18 cellular contexts compared by ENCODE assay signal in the genomic region with DNA sequence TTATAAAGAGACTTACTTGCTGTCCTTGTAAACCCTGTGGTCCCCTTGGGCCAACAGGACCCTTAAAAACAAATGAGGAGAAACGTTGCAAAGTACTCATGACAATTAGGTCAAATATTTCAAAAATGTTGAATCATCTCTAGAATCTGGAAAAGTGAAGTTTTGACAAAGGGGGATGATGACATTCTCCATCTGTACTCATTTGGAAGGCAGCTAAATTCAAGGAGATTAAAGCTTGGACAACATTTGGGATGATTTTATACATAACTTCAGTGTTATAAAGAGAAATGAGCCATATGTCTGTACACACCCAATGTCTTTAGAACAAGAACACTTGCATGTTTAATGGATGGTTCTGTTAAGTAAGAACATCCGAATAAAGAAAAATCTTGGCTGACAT.
DNase-seq lines count a peak whose midpoint lies in the region; ATAC-seq, FAIRE-seq and TF ChIP-seq lines count a peak whose summit lies in the region.
"Had no signal": no experiment of that assay in that cellular context is flagged by ENCODE, and none has a peak within 500 bp of the region (broad histone marks: within the 10 kb centered on the region; RNA-seq: fewer than 3 reads in every experiment).

No MANE protein-coding gene starts in this region.

- DNase-seq in AG08396 (ENCODE audit: low spot score) (peak; percentile 13), NCI-H446 treated with DMSO at 0.1 percent for 48 hours (lab: John Stamatoyannopoulos, UW) (peak; percentile 43), endothelial cell of umbilical vein (ENCODE audit: low read depth, low spot score) (no peak), mesothelial cell of epicardium (ENCODE audit: low spot score in 2 of 2, unreplicated experiment in 2 of 2) (no peak), endodermal cell (no peak)
- DNase-seq: heart right ventricle, NCI-H1436, NCI-H748 treated with DMSO at 0.1 percent for 48 hours, SHP77 had no signal

- H3K4me3 Mint-ChIP-seq in mesothelial cell of epicardium: no peak overlapping the region
- no peak overlapping the region for H3K4me3 Mint-ChIP-seq in endodermal cell
- H3K4me3 Mint-ChIP-seq: activated naive CD8-positive, alpha-beta T cell; dendritic cell treated with granulocyte-macrophage colony-stimulating factor and Interleukin-4, amounts not matched to agents 40 ng/mL and 50 ng/mL, for 4 days; IgD-negative memory B cell had no signal

- H3K27me3 Mint-ChIP-seq in mesothelial cell of epicardium (ENCODE audit: low read depth): no peaks in the 10 kb centered on the region
- no peaks in the 10 kb centered on the region for H3K27me3 Mint-ChIP-seq in endodermal cell (ENCODE audit: insufficient read depth)
- H3K27me3 Mint-ChIP-seq: activated naive CD8-positive, alpha-beta T cell; dendritic cell treated with granulocyte-macrophage colony-stimulating factor and Interleukin-4, amounts not matched to agents 40 ng/mL and 50 ng/mL, for 4 days; IgD-negative memory B cell had no signal

- WGBS in endodermal cell (ENCODE audit: insufficient coverage in 1 of 2, insufficient read length in 1 of 2), 2 experiments: 77% methylated on average over 1 of the region's 2 CpGs; no CpG with 5 or more reads in 1 of the 2 experiments

- H3K27me3 ChIP-seq in endothelial cell of umbilical vein (ENCODE audit: control insufficient read depth in 2 of 2, insufficient read depth in 2 of 2, low read length in 2 of 2) (no peaks in the 10 kb centered on the region), endodermal cell (ENCODE audit: control insufficient read depth, insufficient read depth, low read length, poor library complexity, severe bottlenecking) (no peaks in the 10 kb centered on the region)
- H3K27me3 ChIP-seq: heart right ventricle had no signal

- no peak for TF ChIP-seq POLR2A in endothelial cell of umbilical vein (IDR thresholded peaks at IDR 0.05; ENCODE audit: low read depth, low read length)

- H3K4me3 ChIP-seq in endothelial cell of umbilical vein (replicated peaks in 1 of 3; ENCODE audit: insufficient read depth in 1 of 3, low read depth in 1 of 3, low read length in 3 of 3) (no peak overlapping the region), endodermal cell (ENCODE audit: low read length) (no peak overlapping the region)
- H3K4me3 ChIP-seq: heart right ventricle, lung had no signal

- dilution Hi-C loops in endothelial cell of umbilical vein (cut with MboI; ENCODE audit: extremely low pct_ligation_motif_present, low sequenced_read_pairs): no loop called here

- H2AFZ ChIP-seq in endothelial cell of umbilical vein (ENCODE audit: low read depth, low read length): no peak overlapping the region
- H2AFZ ChIP-seq: parathyroid adenoma had no signal

- H3K4me1 ChIP-seq in endothelial cell of umbilical vein (ENCODE audit: control insufficient read depth, extremely low read depth, insufficient read depth, low read length) (no peaks in the 10 kb centered on the region), endodermal cell (ENCODE audit: control insufficient read depth, insufficient read depth, low read length) (no peaks in the 10 kb centered on the region)
- H3K4me1 ChIP-seq: parathyroid adenoma had no signal

- POLR2A ChIA-PET in endothelial cell of umbilical vein (lab: Charles Lee): no interaction called here

- no peaks in the 10 kb centered on the region for H3K9me1 ChIP-seq in endothelial cell of umbilical vein (replicated peaks; ENCODE audit: control insufficient read depth, extremely low read depth, insufficient read depth, low read length)

- H3K27ac ChIP-seq in endothelial cell of umbilical vein (ENCODE audit: insufficient read depth, low read depth, low read length): no peak overlapping the region
- H3K27ac ChIP-seq in endodermal cell (ENCODE audit: low read depth, low read length): no peak overlapping the region
- H3K27ac ChIP-seq: C4-2B, heart right ventricle, parathyroid adenoma had no signal

- no peak for TF ChIP-seq CTCF in endothelial cell of umbilical vein (IDR thresholded peaks at IDR 0.05; ENCODE audit: extremely low read depth in 1 of 2, insufficient read depth in 1 of 2, low read depth in 1 of 2, low read length in 2 of 2)
- no peak for TF ChIP-seq CTCF in mesothelial cell of epicardium (IDR thresholded peaks at IDR 0.05; ENCODE audit: unreplicated experiment)
- TF ChIP-seq CTCF in endodermal cell (conservative IDR thresholded peaks at IDR 0.05): no peak

- BruUV-seq in endothelial cell of umbilical vein (replicated peaks; lab: Mats Ljungman, UMichigan): no TSS peak

- intact Hi-C loops in endothelial cell of umbilical vein (cut with micrococcal nuclease): no loop called here

- peak overlapping the region; percentile 93 for H3K27ac Mint-ChIP-seq in mesothelial cell of epicardium
- H3K27ac Mint-ChIP-seq in endodermal cell: no peak overlapping the region
- H3K27ac Mint-ChIP-seq: activated naive CD8-positive, alpha-beta T cell; dendritic cell treated with granulocyte-macrophage colony-stimulating factor and Interleukin-4, amounts not matched to agents 40 ng/mL and 50 ng/mL, for 4 days; IgD-negative memory B cell had no signal

- ATAC-seq in GM21367 (IDR thresholded peaks at IDR 0.05; ENCODE audit: unreplicated experiment) (no peak), HG03135 (IDR thresholded peaks at IDR 0.05; ENCODE audit: unreplicated experiment) (no peak), GM21786 (IDR thresholded peaks at IDR 0.05; ENCODE audit: unreplicated experiment) (no peak)

- FAIRE-seq in endothelial cell of umbilical vein (lab: Jason Lieb, UNC): peak; percentile 42

- no peaks in the 10 kb centered on the region for H3K9me3 ChIP-seq in endothelial cell of umbilical vein (replicated peaks; ENCODE audit: control insufficient read depth, insufficient read depth, low read length)
- H3K9me3 ChIP-seq in endodermal cell (ENCODE audit: control insufficient read depth, low read length): no peaks in the 10 kb centered on the region
- H3K9me3 ChIP-seq: heart right ventricle had no signal

- H3K4me1 Mint-ChIP-seq in mesothelial cell of epicardium (peaks cover 56% of the 10 kb centered on the region), endodermal cell (no peaks in the 10 kb centered on the region)
- H3K4me1 Mint-ChIP-seq: IgD-negative memory B cell had no signal

- no peak overlapping the region for H3K9ac ChIP-seq in endothelial cell of umbilical vein (replicated peaks; ENCODE audit: extremely low read depth, insufficient read depth, low read length)
- no peak overlapping the region for H3K9ac ChIP-seq in endodermal cell (ENCODE audit: extremely low read depth, low read length, poor library complexity, severe bottlenecking)
- H3K9ac ChIP-seq: parathyroid adenoma had no signal

- no peak overlapping the region for H3K4me2 ChIP-seq in endothelial cell of umbilical vein (ENCODE audit: insufficient read depth, low read length)

- H4K20me1 ChIP-seq in endothelial cell of umbilical vein (replicated peaks; ENCODE audit: control insufficient read depth, extremely low read depth, insufficient read depth, low read length): no peaks in the 10 kb centered on the region

- peaks cover 2 to 7% of the 10 kb centered on the region in 2 experiments for H3K36me3 ChIP-seq in endothelial cell of umbilical vein (ENCODE audit: control insufficient read depth in 2 of 2, extremely low read depth in 1 of 2, insufficient read depth in 2 of 2, low read length in 2 of 2)
- H3K36me3 ChIP-seq in endodermal cell (ENCODE audit: control insufficient read depth, insufficient read depth, low read length): peaks cover 94% of the 10 kb centered on the region

- peaks cover 37% of the 10 kb centered on the region for H3K36me3 Mint-ChIP-seq in mesothelial cell of epicardium
- H3K36me3 Mint-ChIP-seq in endodermal cell (ENCODE audit: low read depth): peaks cover 30% of the 10 kb centered on the region
- H3K36me3 Mint-ChIP-seq: IgD-negative memory B cell had no signal

- H3K9me3 Mint-ChIP-seq in mesothelial cell of epicardium (no peaks in the 10 kb centered on the region), endodermal cell (no peaks in the 10 kb centered on the region)
- H3K9me3 Mint-ChIP-seq: dendritic cell treated with granulocyte-macrophage colony-stimulating factor and Interleukin-4, amounts not matched to agents 40 ng/mL and 50 ng/mL, for 4 days; IgD-negative memory B cell had no signal

- H3K79me2 ChIP-seq in endothelial cell of umbilical vein (ENCODE audit: control insufficient read depth, insufficient read depth, low read length): no peaks in the 10 kb centered on the region
- H3K79me2 ChIP-seq: parathyroid adenoma had no signal

- CTCF ChIA-PET in endothelial cell of umbilical vein (lab: Charles Lee): no interaction called here

TF ChIP-seq in endothelial cell of umbilical vein, 7 proteins besides CTCF, POLR2A, EP300 and RAD21:
- TF ChIP-seq, protein P1, sequence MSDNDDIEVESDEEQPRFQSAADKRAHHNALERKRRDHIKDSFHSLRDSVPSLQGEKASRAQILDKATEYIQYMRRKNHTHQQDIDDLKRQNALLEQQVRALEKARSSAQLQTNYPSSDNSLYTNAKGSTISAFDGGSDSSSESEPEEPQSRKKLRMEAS (IDR thresholded peaks at IDR 0.05; ENCODE audit: insufficient read depth, insufficient read length): no peak
- no peak for TF ChIP-seq POLR2AphosphoS5 (IDR thresholded peaks at IDR 0.05; ENCODE audit: insufficient read depth, low read depth, low read length)
- no peak for TF ChIP-seq FOS (IDR thresholded peaks at IDR 0.05; ENCODE audit: borderline replicate concordance, insufficient read depth, low read length)
- no peak for TF ChIP-seq MYC (IDR thresholded peaks at IDR 0.05; ENCODE audit: low read depth, low read length)
- TF ChIP-seq GATA2 (IDR thresholded peaks at IDR 0.05; ENCODE audit: insufficient read depth, insufficient read length, low read depth, low read length): no peak
- TF ChIP-seq JUN (IDR thresholded peaks at IDR 0.05; ENCODE audit: borderline replicate concordance, insufficient read depth, insufficient read length, low read depth): no peak

Comparison
In these comparisons a context has a peak if more than half of its experiments do, and no peak if none do; other contexts are left out.
1. DNase-seq: peak in AG08396 (single experiment) and NCI-H446 treated with DMSO at 0.1 percent for 48 hours (single experiment); none in endothelial cell of umbilical vein (single experiment), mesothelial cell of epicardium (0 of 2) and endodermal cell (single experiment).